ENCODE assay signal across 1 cellular context in the genomic region with DNA sequence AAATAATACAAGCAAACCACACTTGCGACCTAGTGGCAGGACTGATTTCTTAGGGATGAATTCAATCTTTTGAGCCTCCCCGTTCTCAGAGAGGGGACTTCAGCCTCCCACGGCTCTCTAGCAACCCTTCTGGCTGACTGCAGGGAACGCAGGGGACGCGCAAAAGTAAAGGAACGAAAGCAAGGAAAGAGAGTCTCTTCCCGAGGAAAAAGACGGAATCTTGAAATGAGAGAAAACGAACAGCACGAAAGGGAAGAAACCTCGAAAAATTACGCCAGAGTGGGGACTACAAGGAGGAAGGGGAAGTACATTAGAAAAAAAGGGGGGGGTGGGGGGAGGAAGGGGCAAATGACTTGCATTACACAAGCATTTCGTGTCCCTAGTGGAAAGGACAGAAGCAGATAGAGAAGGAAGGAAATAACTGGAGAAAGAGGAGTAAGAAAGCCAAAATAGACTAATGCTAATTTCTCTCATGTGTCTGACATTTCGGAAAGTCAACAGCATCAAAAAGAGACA.
TF ChIP-seq lines count a peak whose summit lies in the region.

No MANE protein-coding gene starts in this region.

TF ChIP-seq in GM12878, 131 proteins besides CTCF, POLR2A, EP300 and RAD21 (continued from another document and continues in another):
- peak in 1 of 2 experiments; percentile 73; a peak in 2 of 3 replicates for TF ChIP-seq EGR1 (IDR thresholded peaks at IDR 0.05; ENCODE audit: borderline replicate concordance in 1 of 2, low read depth in 2 of 2, low read length in 2 of 2)
- no peak for TF ChIP-seq PAX5 (IDR thresholded peaks at IDR 0.05; ENCODE audit: borderline replicate concordance, low read depth, low read length)
- no peak for TF ChIP-seq BCL11A (IDR thresholded peaks at IDR 0.05; ENCODE audit: low read depth, low read length)
- TF ChIP-seq ZNF622 (IDR thresholded peaks at IDR 0.05) = no peak
- TF ChIP-seq STAT1 (conservative IDR thresholded peaks at IDR 0.05) = no peak
- TF ChIP-seq, protein P1, sequence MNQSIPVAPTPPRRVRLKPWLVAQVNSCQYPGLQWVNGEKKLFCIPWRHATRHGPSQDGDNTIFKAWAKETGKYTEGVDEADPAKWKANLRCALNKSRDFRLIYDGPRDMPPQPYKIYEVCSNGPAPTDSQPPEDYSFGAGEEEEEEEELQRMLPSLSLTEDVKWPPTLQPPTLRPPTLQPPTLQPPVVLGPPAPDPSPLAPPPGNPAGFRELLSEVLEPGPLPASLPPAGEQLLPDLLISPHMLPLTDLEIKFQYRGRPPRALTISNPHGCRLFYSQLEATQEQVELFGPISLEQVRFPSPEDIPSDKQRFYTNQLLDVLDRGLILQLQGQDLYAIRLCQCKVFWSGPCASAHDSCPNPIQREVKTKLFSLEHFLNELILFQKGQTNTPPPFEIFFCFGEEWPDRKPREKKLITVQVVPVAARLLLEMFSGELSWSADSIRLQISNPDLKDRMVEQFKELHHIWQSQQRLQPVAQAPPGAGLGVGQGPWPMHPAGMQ (IDR thresholded peaks at IDR 0.05; ENCODE audit: borderline replicate concordance) = no peak
- TF ChIP-seq GATAD2B (conservative IDR thresholded peaks at IDR 0.05; ENCODE audit: low read depth) = no peak
- TF ChIP-seq, protein P2, sequence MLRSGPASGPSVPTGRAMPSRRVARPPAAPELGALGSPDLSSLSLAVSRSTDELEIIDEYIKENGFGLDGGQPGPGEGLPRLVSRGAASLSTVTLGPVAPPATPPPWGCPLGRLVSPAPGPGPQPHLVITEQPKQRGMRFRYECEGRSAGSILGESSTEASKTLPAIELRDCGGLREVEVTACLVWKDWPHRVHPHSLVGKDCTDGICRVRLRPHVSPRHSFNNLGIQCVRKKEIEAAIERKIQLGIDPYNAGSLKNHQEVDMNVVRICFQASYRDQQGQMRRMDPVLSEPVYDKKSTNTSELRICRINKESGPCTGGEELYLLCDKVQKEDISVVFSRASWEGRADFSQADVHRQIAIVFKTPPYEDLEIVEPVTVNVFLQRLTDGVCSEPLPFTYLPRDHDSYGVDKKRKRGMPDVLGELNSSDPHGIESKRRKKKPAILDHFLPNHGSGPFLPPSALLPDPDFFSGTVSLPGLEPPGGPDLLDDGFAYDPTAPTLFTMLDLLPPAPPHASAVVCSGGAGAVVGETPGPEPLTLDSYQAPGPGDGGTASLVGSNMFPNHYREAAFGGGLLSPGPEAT (IDR thresholded peaks at IDR 0.05; ENCODE audit: low read depth) = peak; percentile 73
- TF ChIP-seq, protein P3, sequence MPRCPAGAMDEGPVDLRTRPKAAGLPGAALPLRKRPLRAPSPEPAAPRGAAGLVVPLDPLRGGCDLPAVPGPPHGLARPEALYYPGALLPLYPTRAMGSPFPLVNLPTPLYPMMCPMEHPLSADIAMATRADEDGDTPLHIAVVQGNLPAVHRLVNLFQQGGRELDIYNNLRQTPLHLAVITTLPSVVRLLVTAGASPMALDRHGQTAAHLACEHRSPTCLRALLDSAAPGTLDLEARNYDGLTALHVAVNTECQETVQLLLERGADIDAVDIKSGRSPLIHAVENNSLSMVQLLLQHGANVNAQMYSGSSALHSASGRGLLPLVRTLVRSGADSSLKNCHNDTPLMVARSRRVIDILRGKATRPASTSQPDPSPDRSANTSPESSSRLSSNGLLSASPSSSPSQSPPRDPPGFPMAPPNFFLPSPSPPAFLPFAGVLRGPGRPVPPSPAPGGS (IDR thresholded peaks at IDR 0.05; ENCODE audit: borderline replicate concordance, insufficient read depth, low read depth, low read length, poor library complexity, severe bottlenecking) = no peak
- TF ChIP-seq TCF12 (IDR thresholded peaks at IDR 0.05; ENCODE audit: low read depth, low read length) = no peak
- TF ChIP-seq ZSCAN29 (IDR thresholded peaks at IDR 0.05) = no peak
- TF ChIP-seq, protein P4, sequence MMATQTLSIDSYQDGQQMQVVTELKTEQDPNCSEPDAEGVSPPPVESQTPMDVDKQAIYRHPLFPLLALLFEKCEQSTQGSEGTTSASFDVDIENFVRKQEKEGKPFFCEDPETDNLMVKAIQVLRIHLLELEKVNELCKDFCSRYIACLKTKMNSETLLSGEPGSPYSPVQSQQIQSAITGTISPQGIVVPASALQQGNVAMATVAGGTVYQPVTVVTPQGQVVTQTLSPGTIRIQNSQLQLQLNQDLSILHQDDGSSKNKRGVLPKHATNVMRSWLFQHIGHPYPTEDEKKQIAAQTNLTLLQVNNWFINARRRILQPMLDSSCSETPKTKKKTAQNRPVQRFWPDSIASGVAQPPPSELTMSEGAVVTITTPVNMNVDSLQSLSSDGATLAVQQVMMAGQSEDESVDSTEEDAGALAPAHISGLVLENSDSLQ (IDR thresholded peaks at IDR 0.05) = no peak
- no peak for TF ChIP-seq GABPA (IDR thresholded peaks at IDR 0.05; ENCODE audit: low read depth)
- TF ChIP-seq CHD2 (IDR thresholded peaks at IDR 0.05; ENCODE audit: borderline replicate concordance, low read depth, low read length) = no peak
- TF ChIP-seq NR2C2 (IDR thresholded peaks at IDR 0.05; ENCODE audit: borderline replicate concordance, control insufficient read depth, insufficient read length, low read depth) = no peak
- TF ChIP-seq FOXK2 (IDR thresholded peaks at IDR 0.05) = no peak
- TF ChIP-seq, protein P5, sequence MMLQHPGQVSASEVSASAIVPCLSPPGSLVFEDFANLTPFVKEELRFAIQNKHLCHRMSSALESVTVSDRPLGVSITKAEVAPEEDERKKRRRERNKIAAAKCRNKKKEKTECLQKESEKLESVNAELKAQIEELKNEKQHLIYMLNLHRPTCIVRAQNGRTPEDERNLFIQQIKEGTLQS (IDR thresholded peaks at IDR 0.05; ENCODE audit: borderline replicate concordance, extremely low read depth, low read depth, low read length) = no peak
- no peak for TF ChIP-seq ZNF217 (IDR thresholded peaks at IDR 0.05)
- TF ChIP-seq, protein P6, sequence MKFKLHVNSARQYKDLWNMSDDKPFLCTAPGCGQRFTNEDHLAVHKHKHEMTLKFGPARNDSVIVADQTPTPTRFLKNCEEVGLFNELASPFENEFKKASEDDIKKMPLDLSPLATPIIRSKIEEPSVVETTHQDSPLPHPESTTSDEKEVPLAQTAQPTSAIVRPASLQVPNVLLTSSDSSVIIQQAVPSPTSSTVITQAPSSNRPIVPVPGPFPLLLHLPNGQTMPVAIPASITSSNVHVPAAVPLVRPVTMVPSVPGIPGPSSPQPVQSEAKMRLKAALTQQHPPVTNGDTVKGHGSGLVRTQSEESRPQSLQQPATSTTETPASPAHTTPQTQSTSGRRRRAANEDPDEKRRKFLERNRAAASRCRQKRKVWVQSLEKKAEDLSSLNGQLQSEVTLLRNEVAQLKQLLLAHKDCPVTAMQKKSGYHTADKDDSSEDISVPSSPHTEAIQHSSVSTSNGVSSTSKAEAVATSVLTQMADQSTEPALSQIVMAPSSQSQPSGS (IDR thresholded peaks at IDR 0.05; ENCODE audit: low read length) = no peak; the same call in 1 of the 2 replicates
- no peak for TF ChIP-seq POLR2AphosphoS2 (IDR thresholded peaks at IDR 0.05; ENCODE audit: low read depth, low read length)
- TF ChIP-seq BMI1 (IDR thresholded peaks at IDR 0.05; ENCODE audit: borderline replicate concordance) = no peak
- no peak for TF ChIP-seq HCFC1 (IDR thresholded peaks at IDR 0.05; ENCODE audit: low read length)
- TF ChIP-seq CHD1 (IDR thresholded peaks at IDR 0.05; ENCODE audit: low read depth, low read length) = 0 out of 2 replicates have a peak, but pooled peaks have one; percentile 46
- 0 out of 2 replicates have a peak, but pooled peaks have one; percentile 64 for TF ChIP-seq ZNF24 (IDR thresholded peaks at IDR 0.05)
- TF ChIP-seq FOXM1 (IDR thresholded peaks at IDR 0.05; ENCODE audit: low read depth, low read length) = no peak
- TF ChIP-seq RUNX3 (IDR thresholded peaks at IDR 0.05; ENCODE audit: low read length) = 0 out of 2 replicates have a peak, but pooled peaks have one; percentile 29
- TF ChIP-seq SUZ12 (IDR thresholded peaks at IDR 0.05; ENCODE audit: unreplicated experiment) = no peak
- no peak for TF ChIP-seq SMAD1 (IDR thresholded peaks at IDR 0.05; ENCODE audit: low read depth, partially characterized antibody)
- no peak for TF ChIP-seq HDAC2 (IDR thresholded peaks at IDR 0.05)
- TF ChIP-seq CBX5 (IDR thresholded peaks at IDR 0.05; ENCODE audit: low read depth) = no peak
- TF ChIP-seq, protein P7, sequence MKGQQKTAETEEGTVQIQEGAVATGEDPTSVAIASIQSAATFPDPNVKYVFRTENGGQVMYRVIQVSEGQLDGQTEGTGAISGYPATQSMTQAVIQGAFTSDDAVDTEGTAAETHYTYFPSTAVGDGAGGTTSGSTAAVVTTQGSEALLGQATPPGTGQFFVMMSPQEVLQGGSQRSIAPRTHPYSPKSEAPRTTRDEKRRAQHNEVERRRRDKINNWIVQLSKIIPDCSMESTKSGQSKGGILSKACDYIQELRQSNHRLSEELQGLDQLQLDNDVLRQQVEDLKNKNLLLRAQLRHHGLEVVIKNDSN (IDR thresholded peaks at IDR 0.05; ENCODE audit: borderline replicate concordance, extremely low read length, insufficient read depth, low read depth, low read length) = no peak
- no peak for TF ChIP-seq MYB (IDR thresholded peaks at IDR 0.05; ENCODE audit: borderline replicate concordance, low read depth, low read length)
- no peak for TF ChIP-seq FOS (IDR thresholded peaks at IDR 0.05; ENCODE audit: borderline replicate concordance, extremely low read depth, insufficient read length)
- TF ChIP-seq IKZF1 (conservative IDR thresholded peaks at IDR 0.05) = peak; percentile 70
- no peak for TF ChIP-seq RAD51 (IDR thresholded peaks at IDR 0.05)
- no peak for TF ChIP-seq TBL1XR1 (IDR thresholded peaks at IDR 0.05; ENCODE audit: low read depth, low read length)
- TF ChIP-seq NRF1 (conservative IDR thresholded peaks at IDR 0.05; ENCODE audit: low read depth, low read length) = no peak
- TF ChIP-seq BACH1 (IDR thresholded peaks at IDR 0.05; ENCODE audit: borderline replicate concordance) = no peak
- TF ChIP-seq WRNIP1 (IDR thresholded peaks at IDR 0.05; ENCODE audit: borderline replicate concordance, low read depth, low read length) = no peak
- TF ChIP-seq RELA (IDR thresholded peaks at IDR 0.05; ENCODE audit: borderline replicate concordance, partially characterized antibody) = no peak
- no peak for TF ChIP-seq NFXL1 (IDR thresholded peaks at IDR 0.05; ENCODE audit: borderline replicate concordance)
- TF ChIP-seq ETV6 (conservative IDR thresholded peaks at IDR 0.05 in 1 of 2, IDR thresholded peaks at IDR 0.05 in 1 of 2; ENCODE audit: borderline replicate concordance in 1 of 2, low read depth in 1 of 2) = peak in 1 of 2 experiments; percentile 51; a peak in 1 of 4 replicates
- TF ChIP-seq TCF3 (IDR thresholded peaks at IDR 0.05; ENCODE audit: borderline replicate concordance, insufficient read depth, low read depth, low read length) = no peak
- no peak for TF ChIP-seq ZNF274 (IDR thresholded peaks at IDR 0.05; ENCODE audit: insufficient read depth, insufficient read length)
- peak; percentile 39; the same call in 1 of the 2 replicates for TF ChIP-seq CREB1 (IDR thresholded peaks at IDR 0.05; ENCODE audit: low read depth)
- TF ChIP-seq, protein P8, sequence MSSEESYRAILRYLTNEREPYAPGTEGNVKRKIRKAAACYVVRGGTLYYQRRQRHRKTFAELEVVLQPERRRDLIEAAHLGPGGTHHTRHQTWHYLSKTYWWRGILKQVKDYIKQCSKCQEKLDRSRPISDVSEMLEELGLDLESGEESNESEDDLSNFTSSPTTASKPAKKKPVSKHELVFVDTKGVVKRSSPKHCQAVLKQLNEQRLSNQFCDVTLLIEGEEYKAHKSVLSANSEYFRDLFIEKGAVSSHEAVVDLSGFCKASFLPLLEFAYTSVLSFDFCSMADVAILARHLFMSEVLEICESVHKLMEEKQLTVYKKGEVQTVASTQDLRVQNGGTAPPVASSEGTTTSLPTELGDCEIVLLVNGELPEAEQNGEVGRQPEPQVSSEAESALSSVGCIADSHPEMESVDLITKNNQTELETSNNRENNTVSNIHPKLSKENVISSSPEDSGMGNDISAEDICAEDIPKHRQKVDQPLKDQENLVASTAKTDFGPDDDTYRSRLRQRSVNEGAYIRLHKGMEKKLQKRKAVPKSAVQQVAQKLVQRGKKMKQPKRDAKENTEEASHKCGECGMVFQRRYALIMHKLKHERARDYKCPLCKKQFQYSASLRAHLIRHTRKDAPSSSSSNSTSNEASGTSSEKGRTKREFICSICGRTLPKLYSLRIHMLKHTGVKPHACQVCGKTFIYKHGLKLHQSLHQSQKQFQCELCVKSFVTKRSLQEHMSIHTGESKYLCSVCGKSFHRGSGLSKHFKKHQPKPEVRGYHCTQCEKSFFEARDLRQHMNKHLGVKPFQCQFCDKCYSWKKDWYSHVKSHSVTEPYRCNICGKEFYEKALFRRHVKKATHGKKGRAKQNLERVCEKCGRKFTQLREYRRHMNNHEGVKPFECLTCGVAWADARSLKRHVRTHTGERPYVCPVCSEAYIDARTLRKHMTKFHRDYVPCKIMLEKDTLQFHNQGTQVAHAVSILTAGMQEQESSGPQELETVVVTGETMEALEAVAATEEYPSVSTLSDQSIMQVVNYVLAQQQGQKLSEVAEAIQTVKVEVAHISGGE (CRISPR knock-in tag; IDR thresholded peaks at IDR 0.05) = no peak
- TF ChIP-seq TARDBP (IDR thresholded peaks at IDR 0.05; ENCODE audit: borderline replicate concordance) = no peak
- TF ChIP-seq STAT3 (IDR thresholded peaks at IDR 0.05; ENCODE audit: low read depth, low read length) = no peak
- no peak for TF ChIP-seq ZNF384 (IDR thresholded peaks at IDR 0.05; ENCODE audit: borderline replicate concordance, low read depth, low read length)
- no peak for TF ChIP-seq HDAC6 (IDR thresholded peaks at IDR 0.05; ENCODE audit: unreplicated experiment)
- TF ChIP-seq MYC (IDR thresholded peaks at IDR 0.05; ENCODE audit: insufficient read depth, insufficient read length, insufficient replicate concordance, low read length, severe bottlenecking) = no peak
- TF ChIP-seq, protein P9, sequence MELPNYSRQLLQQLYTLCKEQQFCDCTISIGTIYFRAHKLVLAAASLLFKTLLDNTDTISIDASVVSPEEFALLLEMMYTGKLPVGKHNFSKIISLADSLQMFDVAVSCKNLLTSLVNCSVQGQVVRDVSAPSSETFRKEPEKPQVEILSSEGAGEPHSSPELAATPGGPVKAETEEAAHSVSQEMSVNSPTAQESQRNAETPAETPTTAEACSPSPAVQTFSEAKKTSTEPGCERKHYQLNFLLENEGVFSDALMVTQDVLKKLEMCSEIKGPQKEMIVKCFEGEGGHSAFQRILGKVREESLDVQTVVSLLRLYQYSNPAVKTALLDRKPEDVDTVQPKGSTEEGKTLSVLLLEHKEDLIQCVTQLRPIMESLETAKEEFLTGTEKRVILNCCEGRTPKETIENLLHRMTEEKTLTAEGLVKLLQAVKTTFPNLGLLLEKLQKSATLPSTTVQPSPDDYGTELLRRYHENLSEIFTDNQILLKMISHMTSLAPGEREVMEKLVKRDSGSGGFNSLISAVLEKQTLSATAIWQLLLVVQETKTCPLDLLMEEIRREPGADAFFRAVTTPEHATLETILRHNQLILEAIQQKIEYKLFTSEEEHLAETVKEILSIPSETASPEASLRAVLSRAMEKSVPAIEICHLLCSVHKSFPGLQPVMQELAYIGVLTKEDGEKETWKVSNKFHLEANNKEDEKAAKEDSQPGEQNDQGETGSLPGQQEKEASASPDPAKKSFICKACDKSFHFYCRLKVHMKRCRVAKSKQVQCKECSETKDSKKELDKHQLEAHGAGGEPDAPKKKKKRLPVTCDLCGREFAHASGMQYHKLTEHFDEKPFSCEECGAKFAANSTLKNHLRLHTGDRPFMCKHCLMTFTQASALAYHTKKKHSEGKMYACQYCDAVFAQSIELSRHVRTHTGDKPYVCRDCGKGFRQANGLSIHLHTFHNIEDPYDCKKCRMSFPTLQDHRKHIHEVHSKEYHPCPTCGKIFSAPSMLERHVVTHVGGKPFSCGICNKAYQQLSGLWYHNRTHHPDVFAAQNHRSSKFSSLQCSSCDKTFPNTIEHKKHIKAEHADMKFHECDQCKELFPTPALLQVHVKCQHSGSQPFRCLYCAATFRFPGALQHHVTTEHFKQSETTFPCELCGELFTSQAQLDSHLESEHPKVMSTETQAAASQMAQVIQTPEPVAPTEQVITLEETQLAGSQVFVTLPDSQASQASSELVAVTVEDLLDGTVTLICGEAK (IDR thresholded peaks at IDR 0.05; ENCODE audit: borderline replicate concordance) = no peak
